19 cellular contexts compared by ENCODE assay signal in the genomic region with DNA sequence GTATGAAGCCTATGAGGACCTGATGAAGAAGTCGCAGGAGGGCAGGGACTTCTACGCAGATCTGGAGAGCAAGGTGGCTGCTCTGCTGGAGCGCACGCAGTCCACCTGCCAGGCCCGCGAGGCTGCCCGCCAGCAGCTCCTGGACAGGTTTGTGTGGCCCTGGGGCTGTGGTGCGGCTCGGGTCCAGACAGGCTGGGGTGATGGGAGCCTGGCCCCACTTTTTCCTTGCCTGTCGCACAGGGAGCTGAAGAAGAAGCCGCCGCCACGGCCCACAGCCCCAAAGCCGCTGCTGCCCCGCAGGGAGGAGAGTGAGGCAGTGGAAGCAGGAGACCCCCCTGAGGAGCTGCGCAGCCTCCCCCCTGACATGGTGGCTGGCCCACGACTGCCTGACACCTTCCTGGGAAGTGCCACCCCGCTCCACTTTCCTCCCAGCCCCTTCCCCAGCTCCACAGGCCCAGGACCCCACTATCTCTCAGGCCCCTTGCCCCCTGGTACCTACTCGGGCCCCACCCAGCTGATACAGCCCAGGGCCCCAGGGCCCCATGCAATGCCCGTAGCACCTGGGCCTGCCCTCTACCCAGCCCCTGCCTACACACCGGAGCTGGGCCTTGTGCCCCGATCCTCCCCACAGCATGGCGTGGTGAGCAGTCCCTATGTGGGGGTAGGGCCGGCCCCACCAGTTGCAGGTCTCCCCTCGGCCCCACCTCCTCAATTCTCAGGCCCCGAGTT.
"Had no signal": no experiment of that assay in that cellular context is flagged by ENCODE, and none has a peak within 500 bp of the region (broad histone marks: within the 10 kb centered on the region; RNA-seq: fewer than 3 reads in every experiment).

No MANE protein-coding gene starts in this region.

- H3K27me3 ChIP-seq: breast epithelium, esophagus squamous epithelium, gastrocnemius medialis, ovary, upper lobe of right lung had no signal

- H3K9me3 ChIP-seq: breast epithelium, esophagus squamous epithelium, gastrocnemius medialis, ovary, prostate gland, upper lobe of right lung had no signal

- ATAC-seq: gastrocnemius medialis, natural killer cell, upper lobe of right lung had no signal

- DNase-seq: activated CD4-positive, alpha-beta T cell treated with anti-CD3 and anti-CD28 coated beads for 1 hour; activated gamma-delta T cell treated with Interleukin-2 at 50 U/mL for 16 hours; activated naive CD8-positive, alpha-beta T cell treated with anti-CD3 and anti-CD28 coated beads, Interleukin-2, amount 10 ng/mL, durations not matched to agents 7 days and 5 days; activated T-cell treated with anti-CD3 and anti-CD28 coated beads, Interleukin-2, amount 50 U/mL, for 1 hour; amniotic stem cell; esophagus squamous epithelium; gastrocnemius medialis; hippocampal formation; midbrain; natural killer cell; stimulated activated CD4-positive, alpha-beta T cell treated with anti-CD3 and anti-CD28 coated beads, Interleukin-2, amount 100 ng/mL, for 48 hours; stimulated activated CD8-positive, alpha-beta memory T cell treated with anti-CD3 and anti-CD28 coated beads, Interleukin-4, amount 100 ng/mL, for 48 hours; stimulated activated naive CD4-positive, alpha-beta T cell; T-helper 9 cell; upper lobe of right lung had no signal

- H3K36me3 ChIP-seq: ovary had no signal

- H3K4me3 ChIP-seq: breast epithelium, coronary artery, esophagus squamous epithelium, gastrocnemius medialis, ovary, prostate gland, upper lobe of right lung had no signal

- H3K4me3 Mint-ChIP-seq: activated naive CD8-positive, alpha-beta T cell treated with anti-CD3 and anti-CD28 coated beads, Interleukin-2, amount 10 ng/mL, durations not matched to agents 7 days and 5 days; natural killer cell had no signal

- H3K9me3 Mint-ChIP-seq: activated naive CD8-positive, alpha-beta T cell treated with anti-CD3 and anti-CD28 coated beads, Interleukin-2, amount 10 ng/mL, durations not matched to agents 7 days and 5 days; natural killer cell had no signal

- H3K4me1 Mint-ChIP-seq: natural killer cell had no signal

- H3K27ac ChIP-seq: breast epithelium, coronary artery, esophagus squamous epithelium, gastrocnemius medialis, ovary, prostate gland, upper lobe of right lung had no signal

- H3K27me3 Mint-ChIP-seq: activated naive CD8-positive, alpha-beta T cell treated with anti-CD3 and anti-CD28 coated beads, Interleukin-2, amount 10 ng/mL, durations not matched to agents 7 days and 5 days had no signal

- H3K27ac Mint-ChIP-seq: activated naive CD8-positive, alpha-beta T cell treated with anti-CD3 and anti-CD28 coated beads, Interleukin-2, amount 10 ng/mL, durations not matched to agents 7 days and 5 days; natural killer cell had no signal

- H3K36me3 Mint-ChIP-seq: natural killer cell had no signal
